Comparison of ENCODE assay signal across 8 cellular contexts in the genomic region with DNA sequence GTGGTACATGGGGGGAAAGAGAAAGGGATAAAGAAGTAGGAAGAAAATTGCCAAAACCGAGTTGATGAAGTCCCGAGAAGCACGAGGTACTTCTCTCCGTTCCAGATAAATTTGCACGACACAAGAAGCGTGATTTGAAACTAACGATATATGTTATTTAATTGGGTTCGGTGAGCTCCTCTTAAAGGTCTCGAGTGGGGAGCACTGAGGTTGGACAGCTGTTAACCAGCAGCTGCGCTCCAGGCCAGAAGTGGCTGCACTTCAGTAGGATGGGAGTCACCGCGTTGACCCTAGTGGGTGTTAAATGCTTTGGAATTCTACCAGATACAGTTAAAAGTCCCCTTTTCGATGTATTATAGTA. TPM values are rescaled to one million over a fixed set of nuclear protein-coding genes. Genes with fewer than 3 reads are reported as not detected.
DNase-seq lines count a peak whose midpoint lies in the region; ATAC-seq and TF ChIP-seq lines count a peak whose summit lies in the region.

No MANE protein-coding gene starts in this region.

- DNase-seq in Calu3: no peak
- no peak for DNase-seq in LNCaP clone FGC (ENCODE audit: low read depth)
- peak; percentile 24 for DNase-seq in amniotic epithelial cell (ENCODE audit: low read depth)
- DNase-seq in hepatocyte (ENCODE audit: low spot score): peak; percentile 52
- DNase-seq in NOMO-1 (lab: John Stamatoyannopoulos, UW; ENCODE audit: unreplicated experiment in 2 of 2): no peak
- no peak for DNase-seq in stimulated activated CD4-positive, alpha-beta T cell treated with anti-CD3 and anti-CD28 coated beads, Interleukin-4, amount 100 ng/mL, for 1 hour

- H4K20me1 ChIP-seq in hepatocyte (ENCODE audit: insufficient read depth, poor library complexity, severe bottlenecking): peaks cover 21% of the 10 kb centered on the region

- peaks cover 23% of the 10 kb centered on the region for H3K4me1 Mint-ChIP-seq in Calu3 (ENCODE audit: low read depth, unreplicated experiment)

- H3K36me3 ChIP-seq in hepatocyte (replicated peaks; ENCODE audit: insufficient read depth, low read depth) (no peaks in the 10 kb centered on the region), skeletal muscle satellite cell (ENCODE audit: insufficient read depth, low read length) (peaks cover 7% of the 10 kb centered on the region)

- 5% methylated on average over 13 of the region's 13 CpGs for WGBS in hepatocyte (ENCODE audit: low lambda C conversion rate, missing lambda C conversion rate)

- intact Hi-C loops in Calu3 (cut with micrococcal nuclease; ENCODE audit: unreplicated experiment): no loop called here

- H3K36me3 Mint-ChIP-seq in Calu3 (ENCODE audit: insufficient read depth, unreplicated experiment): peaks cover 41% of the 10 kb centered on the region

- H3K4me3 ChIP-seq in LNCaP clone FGC (ENCODE audit: low read depth, low read length): peak overlapping the region; percentile 87
- peak overlapping the region; percentile 95 for H3K4me3 ChIP-seq in hepatocyte
- H3K4me3 ChIP-seq in skeletal muscle satellite cell (ENCODE audit: low read length): peak overlapping the region; percentile 95

- peaks cover 33% of the 10 kb centered on the region for H3K79me2 ChIP-seq in hepatocyte

- BruUV-seq in Calu3 (replicated peaks; lab: Mats Ljungman, UMichigan): no TSS peak

- peak overlapping the region; percentile 86 for H3K4me2 ChIP-seq in hepatocyte
- H3K4me2 ChIP-seq in skeletal muscle satellite cell (ENCODE audit: low read length): peak overlapping the region; percentile 96

- no peaks in the 10 kb centered on the region for H3K27me3 ChIP-seq in hepatocyte
- H3K27me3 ChIP-seq in skeletal muscle satellite cell (ENCODE audit: control insufficient read depth, insufficient read depth, low read length): no peaks in the 10 kb centered on the region

- H3K4me3 Mint-ChIP-seq in Calu3 (ENCODE audit: low read depth, unreplicated experiment): peak overlapping the region; percentile 83

- H3K9me2 ChIP-seq in hepatocyte (replicated peaks; ENCODE audit: insufficient read depth): no peaks in the 10 kb centered on the region

- H3K9me3 Mint-ChIP-seq in Calu3 (ENCODE audit: low read depth, unreplicated experiment): no peaks in the 10 kb centered on the region

- no peak for ATAC-seq in GM18519 (IDR thresholded peaks at IDR 0.05; ENCODE audit: low FRiP score, unreplicated experiment)

- H3K4me1 ChIP-seq in hepatocyte (ENCODE audit: insufficient read depth) (peaks cover 19% of the 10 kb centered on the region), skeletal muscle satellite cell (ENCODE audit: control insufficient read depth, insufficient read depth, low read length) (peaks cover 31% of the 10 kb centered on the region)

- CTCF ChIA-PET in Calu3 (lab: Charles Lee): no interaction called here

- no peak for TF ChIP-seq CTCF in Calu3 (IDR thresholded peaks at IDR 0.05; ENCODE audit: unreplicated experiment)
- no peak for TF ChIP-seq CTCF in LNCaP clone FGC (IDR thresholded peaks at IDR 0.05; ENCODE audit: control insufficient read depth, extremely low read depth, insufficient read depth)
- TF ChIP-seq CTCF in hepatocyte (IDR thresholded peaks at IDR 0.05; ENCODE audit: poor library complexity): no peak

- H3K27me3 Mint-ChIP-seq in Calu3 (ENCODE audit: unreplicated experiment): no peaks in the 10 kb centered on the region

- H3K27ac ChIP-seq in hepatocyte: peak overlapping the region; percentile 99

- H3K27ac Mint-ChIP-seq in Calu3 (ENCODE audit: unreplicated experiment): peak overlapping the region; percentile 56

- H3K9me3 ChIP-seq in hepatocyte (ENCODE audit: low read depth): no peaks in the 10 kb centered on the region
- H3K9me3 ChIP-seq in skeletal muscle satellite cell (replicated peaks; ENCODE audit: low read length): no peaks in the 10 kb centered on the region

- H2AFZ ChIP-seq in hepatocyte: peak overlapping the region; percentile 96

- peak overlapping the region; percentile 97 for H3K9ac ChIP-seq in skeletal muscle satellite cell (ENCODE audit: low read depth, low read length)

RNA-seq across cellular contexts. Expression of a gene that starts 0.9 kb away (rescaled TPM):
- total RNA-seq in Calu3 (2022) (23.5 and 31.5 TPM in 2 replicates), hepatocyte (34.4 and 38.2 TPM in 2 replicates)
- polyA plus RNA-seq in hepatocyte: 45.4 and 47.6 TPM in 2 replicates
- total RNA-seq in skeletal muscle satellite cell (2012; rRNA removed): 16.7 and 20.5 TPM in 2 replicates

RNA-seq across cellular contexts. Expression of a gene that starts 37.5 kb away (rescaled TPM):
- total RNA-seq in Calu3 (2022): 13.1 and 14.0 TPM in 2 replicates
- 18.1 and 18.3 TPM in 2 replicates for total RNA-seq in hepatocyte
- 13.5 and 16.2 TPM in 2 replicates for polyA plus RNA-seq in hepatocyte
- 12.9 and 17.0 TPM in 2 replicates for total RNA-seq in skeletal muscle satellite cell (2012; rRNA removed)

Comparison
In these comparisons a context has a peak if more than half of its experiments do, and no peak if none do; other contexts are left out.
1. DNase-seq: peak in amniotic epithelial cell (single experiment) and hepatocyte (single experiment); none in Calu3 (single experiment), LNCaP clone FGC (single experiment), NOMO-1 (0 of 2) and stimulated activated CD4-positive, alpha-beta T cell treated with anti-CD3 and anti-CD28 coated beads, Interleukin-4, amount 100 ng/mL, for 1 hour (single experiment).
2. Peak in every context shown above with its lines, with median percentiles within 50 percentile points of each other: H3K4me3 ChIP-seq.